Comparison of ENCODE assay signal across 9 cellular contexts in the genomic region with DNA sequence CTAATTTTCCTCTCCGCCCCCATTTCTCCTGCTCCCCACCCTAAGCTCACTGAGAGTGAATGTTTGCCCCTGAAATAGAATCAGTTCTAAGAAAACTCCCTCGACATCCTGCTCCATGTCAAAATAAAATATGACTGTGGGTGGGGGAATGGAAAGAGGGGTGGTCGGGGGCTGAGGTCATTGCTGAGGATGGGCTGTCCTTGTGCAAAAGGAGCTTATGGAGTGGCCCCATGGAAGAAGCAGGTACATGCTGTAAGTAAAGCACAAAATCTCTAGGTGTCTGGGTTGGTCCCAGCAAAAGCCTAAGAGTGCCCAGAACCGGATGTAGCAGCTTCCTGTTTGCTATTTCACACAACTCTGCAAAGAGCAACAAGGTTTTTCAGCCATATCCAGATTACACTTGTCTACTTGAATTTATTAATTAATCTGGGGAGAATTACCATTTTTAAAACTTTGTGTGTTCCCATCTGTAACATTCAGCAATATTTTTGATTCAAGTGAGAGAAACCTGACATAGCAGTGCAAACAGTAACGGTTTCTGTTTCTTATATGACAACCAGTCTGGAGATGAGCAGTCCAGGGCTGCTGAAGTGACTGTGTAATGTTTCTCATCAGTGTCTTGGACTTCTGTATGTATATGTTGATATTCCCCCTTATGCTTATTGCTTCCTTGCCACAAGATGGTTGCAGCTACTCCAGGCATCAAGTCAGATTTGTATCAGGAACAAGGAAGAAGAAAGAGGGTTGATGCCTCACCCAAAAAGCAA. TPM values are rescaled to one million over a fixed set of nuclear protein-coding genes. Genes with fewer than 3 reads are reported as not detected.
DNase-seq lines count a peak whose midpoint lies in the region; ATAC-seq and FAIRE-seq lines count a peak whose summit lies in the region.
"Had no signal": no experiment of that assay in that cellular context is flagged by ENCODE, and none has a peak within 500 bp of the region (broad histone marks: within the 10 kb centered on the region; RNA-seq: fewer than 3 reads in every experiment).

No MANE protein-coding gene starts in this region.

- ATAC-seq in HG03064 (IDR thresholded peaks at IDR 0.05; ENCODE audit: low read depth, unreplicated experiment), result peak; percentile 51
- ATAC-seq: A549 had no signal

- H3K27me3 Mint-ChIP-seq in activated CD4-positive, alpha-beta T cell treated with anti-CD3 and anti-CD28 coated beads, Interleukin-2, amount 10 ng/mL, durations not matched to agents 24 days and 14 days, result no peaks in the 10 kb centered on the region

- H3K4me3 Mint-ChIP-seq in activated CD4-positive, alpha-beta T cell treated with anti-CD3 and anti-CD28 coated beads, Interleukin-2, amount 10 ng/mL, durations not matched to agents 24 days and 14 days, result peak overlapping the region; percentile 84

- peaks cover 17% of the 10 kb centered on the region for H3K36me3 Mint-ChIP-seq in activated CD4-positive, alpha-beta T cell treated with anti-CD3 and anti-CD28 coated beads, Interleukin-2, amount 10 ng/mL, durations not matched to agents 24 days and 14 days (ENCODE audit: low read depth)

- H3K27ac Mint-ChIP-seq in activated CD4-positive, alpha-beta T cell treated with anti-CD3 and anti-CD28 coated beads, Interleukin-2, amount 10 ng/mL, durations not matched to agents 24 days and 14 days, result peak overlapping the region; percentile 98

- H3K9me3 Mint-ChIP-seq in activated CD4-positive, alpha-beta T cell treated with anti-CD3 and anti-CD28 coated beads, Interleukin-2, amount 10 ng/mL, durations not matched to agents 24 days and 14 days, result peaks cover 15% of the 10 kb centered on the region

- DNase-seq in NOMO-1 treated with DMSO at 0.1 percent for 48 hours (lab: John Stamatoyannopoulos, UW; ENCODE audit: unreplicated experiment), result peak; percentile 19
- no peak for DNase-seq in NOMO-1 treated with dmso at 0.1 percent for 144 hours (lab: John Stamatoyannopoulos, UW; ENCODE audit: unreplicated experiment)
- peak; percentile 86 for DNase-seq in activated CD4-positive, alpha-beta T cell treated with anti-CD3 and anti-CD28 coated beads, Interleukin-2, amount 10 ng/mL, durations not matched to agents 24 days and 14 days
- DNase-seq in stimulated activated CD8-positive, alpha-beta memory T cell treated with anti-CD3 and anti-CD28 coated beads, Interleukin-4, amount 100 ng/mL, for 48 hours, result peak; percentile 73
- DNase-seq in ureter (ENCODE audit: low spot score), result no peak
- no peak for DNase-seq in HuH-7.5 (ENCODE audit: low spot score)
- DNase-seq in urothelium cell line (ENCODE audit: low spot score), result no peak

- intact Hi-C loops in activated CD4-positive, alpha-beta T cell treated with anti-CD3 and anti-CD28 coated beads, Interleukin-2, amount 10 ng/mL, durations not matched to agents 24 days and 14 days (cut with micrococcal nuclease), result loop anchor here (1.0 to 5.0 kb wide), 5 partner anchors 19 to 342 kb away; a partner anchor contains a TSS

- no peak for FAIRE-seq in urothelium cell line (lab: Jason Lieb, UNC)
- FAIRE-seq: A549 had no signal

- peaks cover 73% of the 10 kb centered on the region for H3K4me1 Mint-ChIP-seq in activated CD4-positive, alpha-beta T cell treated with anti-CD3 and anti-CD28 coated beads, Interleukin-2, amount 10 ng/mL, durations not matched to agents 24 days and 14 days

RNA-seq across cellular contexts. Expression of a gene that starts 40.4 kb away (rescaled TPM):
- 4,455 and 4,487 TPM in 2 replicates for total RNA-seq in activated CD4-positive, alpha-beta T cell treated with anti-CD3 and anti-CD28 coated beads, Interleukin-2, amount 10 ng/mL, durations not matched to agents 24 days and 14 days
- 0.94 TPM for total RNA-seq in ureter

Comparison
In these comparisons a context has a peak if more than half of its experiments do, and no peak if none do; other contexts are left out.
1. DNase-seq: peak in NOMO-1 treated with DMSO at 0.1 percent for 48 hours (single experiment), activated CD4-positive, alpha-beta T cell treated with anti-CD3 and anti-CD28 coated beads, Interleukin-2, amount 10 ng/mL, durations not matched to agents 24 days and 14 days (single experiment) and stimulated activated CD8-positive, alpha-beta memory T cell treated with anti-CD3 and anti-CD28 coated beads, Interleukin-4, amount 100 ng/mL, for 48 hours (single experiment); none in NOMO-1 treated with dmso at 0.1 percent for 144 hours (single experiment), ureter (single experiment), HuH-7.5 (single experiment) and urothelium cell line (single experiment).
2. RNA of a gene that starts 40.4 kb away (total RNA-seq): 4,455 to 4,487 TPM in activated CD4-positive, alpha-beta T cell treated with anti-CD3 and anti-CD28 coated beads, Interleukin-2, amount 10 ng/mL, durations not matched to agents 24 days and 14 days; 0.94 TPM in ureter (single experiment); every median in the first group is over 1,000 times any median in the second.